Comparison of ENCODE assay signal across 18 cellular contexts in genomic region chr1:193241132-193241827, GRCh38. TPM values are rescaled to one million over a fixed set of nuclear protein-coding genes. Genes with fewer than 3 reads are reported as not detected.
DNase-seq lines count a peak whose midpoint lies in the region; ATAC-seq and TF ChIP-seq lines count a peak whose summit lies in the region.
"Had no signal": no experiment of that assay in that cellular context is flagged by ENCODE, and none has a peak within 500 bp of the region (broad histone marks: within the 10 kb centered on the region; RNA-seq: fewer than 3 reads in every experiment).

No MANE protein-coding gene starts in this region.

- H3K27ac ChIP-seq in osteoblast (ENCODE audit: low read depth, low read length) (no peak overlapping the region), brain microvascular endothelial cell (no peak overlapping the region)
- H3K27ac ChIP-seq: breast epithelium, neural progenitor cell, spleen, upper lobe of left lung had no signal

- peak overlapping the region; percentile 83 for H3K27ac Mint-ChIP-seq in activated CD8-positive, alpha-beta memory T cell treated with anti-CD3 and anti-CD28 coated beads, Interleukin-2, amount 10 ng/mL, durations not matched to agents 7 days and 5 days
- peak overlapping the region; percentile 94 for H3K27ac Mint-ChIP-seq in activated CD4-positive, alpha-beta memory T cell treated with anti-CD3 and anti-CD28 coated beads, Interleukin-2, amount 10 ng/mL, durations not matched to agents 7 days and 5 days
- H3K27ac Mint-ChIP-seq: neural progenitor cell had no signal

- CTCF ChIA-PET in activated CD8-positive, alpha-beta memory T cell treated with anti-CD3 and anti-CD28 coated beads, Interleukin-2, amount 10 ng/mL, durations not matched to agents 7 days and 5 days (lab: Charles Lee) = no interaction called here
- CTCF ChIA-PET in activated CD4-positive, alpha-beta memory T cell treated with anti-CD3 and anti-CD28 coated beads, Interleukin-2, amount 10 ng/mL, durations not matched to agents 7 days and 5 days (lab: Charles Lee) = no interaction called here

- H3K9me3 Mint-ChIP-seq in activated CD8-positive, alpha-beta memory T cell treated with anti-CD3 and anti-CD28 coated beads, Interleukin-2, amount 10 ng/mL, durations not matched to agents 7 days and 5 days (ENCODE audit: low read depth) = peaks cover 9% of the 10 kb centered on the region
- peaks cover 27% of the 10 kb centered on the region for H3K9me3 Mint-ChIP-seq in activated CD4-positive, alpha-beta memory T cell treated with anti-CD3 and anti-CD28 coated beads, Interleukin-2, amount 10 ng/mL, durations not matched to agents 7 days and 5 days

- H3K9me3 ChIP-seq in osteoblast (ENCODE audit: low read depth, low read length) (no peaks in the 10 kb centered on the region), HAP-1 (no peaks in the 10 kb centered on the region)
- H3K9me3 ChIP-seq: breast epithelium, spleen, upper lobe of left lung had no signal

- H3K27me3 ChIP-seq in osteoblast (ENCODE audit: insufficient read depth, low read length) = no peaks in the 10 kb centered on the region
- H3K27me3 ChIP-seq in brain microvascular endothelial cell (replicated peaks) = no peaks in the 10 kb centered on the region
- H3K27me3 ChIP-seq in HAP-1 (ENCODE audit: low read depth) = no peaks in the 10 kb centered on the region
- H3K27me3 ChIP-seq: breast epithelium, neural progenitor cell, spleen, upper lobe of left lung had no signal

- no peak overlapping the region for H2AFZ ChIP-seq in osteoblast (ENCODE audit: low read length)
- H2AFZ ChIP-seq: neural progenitor cell had no signal

- peak; percentile 78 for DNase-seq in activated CD8-positive, alpha-beta memory T cell treated with anti-CD3 and anti-CD28 coated beads, Interleukin-2, amount 10 ng/mL, durations not matched to agents 7 days and 5 days
- no peak for DNase-seq in activated CD8-positive, alpha-beta memory T cell treated with anti-CD3 and anti-CD28 coated beads for 24 hours
- DNase-seq in activated CD4-positive, alpha-beta memory T cell treated with anti-CD3 and anti-CD28 coated beads, Interleukin-2, amount 10 ng/mL, durations not matched to agents 7 days and 5 days = peak; percentile 79
- peak; percentile 13 for DNase-seq in osteoblast (ENCODE audit: insufficient read length, low spot score, missing footprints)
- DNase-seq in brain microvascular endothelial cell = no peak
- no peak for DNase-seq in HAP-1 (ENCODE audit: low spot score in 2 of 2)
- no peak for DNase-seq in HK-2 (ENCODE audit: unreplicated experiment)
- DNase-seq: activated T-cell treated with anti-CD3 and anti-CD28 coated beads, Interleukin-2, amount 50 U/mL, for 4 hours; head of caudate nucleus; NCI-H146; NCI-H69; SHP77 had no signal

- H3K4me2 ChIP-seq in osteoblast (ENCODE audit: insufficient read depth, low read length) = no peak overlapping the region
- H3K4me2 ChIP-seq: neural progenitor cell had no signal

- H4K20me1 ChIP-seq in osteoblast (ENCODE audit: insufficient read depth, low read length) = no peaks in the 10 kb centered on the region

- peaks cover 8% of the 10 kb centered on the region for H3K79me2 ChIP-seq in osteoblast (ENCODE audit: insufficient read depth, low read length)

- POLR2A ChIA-PET in activated CD4-positive, alpha-beta memory T cell treated with anti-CD3 and anti-CD28 coated beads, Interleukin-2, amount 10 ng/mL, durations not matched to agents 7 days and 5 days (lab: Charles Lee) = interaction anchor here (1.6 kb wide), 1 partner anchor 55 kb away, joined by 3 read pairs; the partner anchor contains the start of gene B3GALT2

- H3K4me3 Mint-ChIP-seq in activated CD8-positive, alpha-beta memory T cell treated with anti-CD3 and anti-CD28 coated beads, Interleukin-2, amount 10 ng/mL, durations not matched to agents 7 days and 5 days = peak overlapping the region; percentile 31
- peak overlapping the region; percentile 52 for H3K4me3 Mint-ChIP-seq in activated CD4-positive, alpha-beta memory T cell treated with anti-CD3 and anti-CD28 coated beads, Interleukin-2, amount 10 ng/mL, durations not matched to agents 7 days and 5 days
- H3K4me3 Mint-ChIP-seq: activated T-cell treated with anti-CD3 and anti-CD28 coated beads, Interleukin-2, amount 50 U/mL, for 4 hours; neural progenitor cell had no signal

- in situ Hi-C loops in brain microvascular endothelial cell (cut with HindIII; ENCODE audit: low pct_ligation_motif_present, low sequenced_read_pairs) = no loop called here
- in situ Hi-C loops in HAP-1 (cut with MboI; ENCODE audit: low sequenced_read_pairs) = no loop called here

- H3K4me1 Mint-ChIP-seq in activated CD8-positive, alpha-beta memory T cell treated with anti-CD3 and anti-CD28 coated beads, Interleukin-2, amount 10 ng/mL, durations not matched to agents 7 days and 5 days = peaks cover 30% of the 10 kb centered on the region
- H3K4me1 Mint-ChIP-seq in activated CD4-positive, alpha-beta memory T cell treated with anti-CD3 and anti-CD28 coated beads, Interleukin-2, amount 10 ng/mL, durations not matched to agents 7 days and 5 days = peaks cover 55% of the 10 kb centered on the region
- H3K4me1 Mint-ChIP-seq: neural progenitor cell had no signal

- no peaks in the 10 kb centered on the region for H3K27me3 Mint-ChIP-seq in activated CD8-positive, alpha-beta memory T cell treated with anti-CD3 and anti-CD28 coated beads, Interleukin-2, amount 10 ng/mL, durations not matched to agents 7 days and 5 days
- no peaks in the 10 kb centered on the region for H3K27me3 Mint-ChIP-seq in activated CD4-positive, alpha-beta memory T cell treated with anti-CD3 and anti-CD28 coated beads, Interleukin-2, amount 10 ng/mL, durations not matched to agents 7 days and 5 days

- H3K4me3 ChIP-seq in osteoblast (ENCODE audit: insufficient read depth, low read length) (no peak overlapping the region), brain microvascular endothelial cell (ENCODE audit: low read depth, low read length) (no peak overlapping the region), HAP-1 (no peak overlapping the region)
- H3K4me3 ChIP-seq: breast epithelium, neural progenitor cell, spleen, upper lobe of left lung had no signal

- peaks cover 72% of the 10 kb centered on the region for H3K36me3 Mint-ChIP-seq in activated CD8-positive, alpha-beta memory T cell treated with anti-CD3 and anti-CD28 coated beads, Interleukin-2, amount 10 ng/mL, durations not matched to agents 7 days and 5 days
- H3K36me3 Mint-ChIP-seq in activated CD4-positive, alpha-beta memory T cell treated with anti-CD3 and anti-CD28 coated beads, Interleukin-2, amount 10 ng/mL, durations not matched to agents 7 days and 5 days (ENCODE audit: low read depth) = peaks cover 76% of the 10 kb centered on the region

- ATAC-seq in activated CD8-positive, alpha-beta memory T cell treated with anti-CD3 and anti-CD28 coated beads, Interleukin-2, amount 10 ng/mL, durations not matched to agents 7 days and 5 days = peak; percentile 79
- peak; percentile 72 for ATAC-seq in HG02943 (IDR thresholded peaks at IDR 0.05; ENCODE audit: low read depth, unreplicated experiment)
- ATAC-seq: left lobe of liver had no signal

- TF ChIP-seq CTCF in osteoblast (IDR thresholded peaks at IDR 0.05; ENCODE audit: extremely low read depth, low read depth, low read length) (no peak), brain microvascular endothelial cell (IDR thresholded peaks at IDR 0.05; ENCODE audit: low read depth, low read length, missing control alignments) (no peak)

- peaks cover under 1% of the 10 kb centered on the region for H3K36me3 ChIP-seq in osteoblast (ENCODE audit: insufficient read depth, low read length)
- peaks cover 6% of the 10 kb centered on the region for H3K36me3 ChIP-seq in brain microvascular endothelial cell (replicated peaks)
- H3K36me3 ChIP-seq in HAP-1 (replicated peaks) = no peaks in the 10 kb centered on the region
- H3K36me3 ChIP-seq: breast epithelium had no signal

- H3K4me1 ChIP-seq in osteoblast (ENCODE audit: insufficient read depth, low read length) (no peaks in the 10 kb centered on the region), HAP-1 (no peaks in the 10 kb centered on the region)
- H3K4me1 ChIP-seq: breast epithelium, neural progenitor cell, spleen, upper lobe of left lung had no signal

RNA-seq across cellular contexts. Expression of gene B3GALT2, which starts 54.9 kb away (rescaled TPM):
- total RNA-seq in activated CD8-positive, alpha-beta memory T cell treated with anti-CD3 and anti-CD28 coated beads, Interleukin-2, amount 10 ng/mL, durations not matched to agents 7 days and 5 days = 1 to 10 TPM in 1 of 2 experiments, under 1 TPM in 1; 0.99 to 2.5 TPM
- 1 to 10 TPM; 4.1 to 4.3 TPM for total RNA-seq in activated CD4-positive, alpha-beta memory T cell treated with anti-CD3 and anti-CD28 coated beads, Interleukin-2, amount 10 ng/mL, durations not matched to agents 7 days and 5 days
- 2.1 and 2.2 TPM in 2 replicates for total RNA-seq in osteoblast

Comparison
In these comparisons a context has a peak if more than half of its experiments do, and no peak if none do; other contexts are left out.
1. DNase-seq: peak in activated CD8-positive, alpha-beta memory T cell treated with anti-CD3 and anti-CD28 coated beads, Interleukin-2, amount 10 ng/mL, durations not matched to agents 7 days and 5 days (single experiment), activated CD4-positive, alpha-beta memory T cell treated with anti-CD3 and anti-CD28 coated beads, Interleukin-2, amount 10 ng/mL, durations not matched to agents 7 days and 5 days (single experiment) and osteoblast (single experiment); none in activated CD8-positive, alpha-beta memory T cell treated with anti-CD3 and anti-CD28 coated beads for 24 hours (single experiment), brain microvascular endothelial cell (single experiment), HAP-1 (0 of 2) and HK-2 (single experiment).